Comparison of ENCODE assay signal across 1 cellular context in the genomic region with DNA sequence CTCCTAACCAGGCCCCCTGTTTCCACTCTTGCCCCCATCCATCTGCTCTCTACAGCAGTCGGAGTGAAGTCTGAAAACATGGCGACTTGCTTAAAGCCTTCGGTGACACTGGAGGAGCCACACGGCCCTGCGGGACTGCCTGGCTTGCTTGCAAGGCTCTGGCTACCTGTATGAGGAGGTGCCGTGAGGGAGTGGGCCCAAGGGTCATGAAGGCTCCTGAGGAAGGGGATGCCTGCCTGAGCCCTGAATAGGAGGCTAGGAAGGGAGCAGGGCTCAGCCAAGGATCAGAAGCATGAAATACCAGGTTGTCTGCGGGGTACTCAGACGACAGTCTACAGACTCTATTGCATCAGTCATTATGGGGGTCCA.
TF ChIP-seq lines count a peak whose summit lies in the region.

No MANE protein-coding gene starts in this region.

TF ChIP-seq in liver, 16 proteins besides CTCF, POLR2A, EP300 and RAD21:
- TF ChIP-seq, protein P1, sequence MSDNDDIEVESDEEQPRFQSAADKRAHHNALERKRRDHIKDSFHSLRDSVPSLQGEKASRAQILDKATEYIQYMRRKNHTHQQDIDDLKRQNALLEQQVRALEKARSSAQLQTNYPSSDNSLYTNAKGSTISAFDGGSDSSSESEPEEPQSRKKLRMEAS (IDR thresholded peaks at IDR 0.05) = no peak
- TF ChIP-seq, protein P2, sequence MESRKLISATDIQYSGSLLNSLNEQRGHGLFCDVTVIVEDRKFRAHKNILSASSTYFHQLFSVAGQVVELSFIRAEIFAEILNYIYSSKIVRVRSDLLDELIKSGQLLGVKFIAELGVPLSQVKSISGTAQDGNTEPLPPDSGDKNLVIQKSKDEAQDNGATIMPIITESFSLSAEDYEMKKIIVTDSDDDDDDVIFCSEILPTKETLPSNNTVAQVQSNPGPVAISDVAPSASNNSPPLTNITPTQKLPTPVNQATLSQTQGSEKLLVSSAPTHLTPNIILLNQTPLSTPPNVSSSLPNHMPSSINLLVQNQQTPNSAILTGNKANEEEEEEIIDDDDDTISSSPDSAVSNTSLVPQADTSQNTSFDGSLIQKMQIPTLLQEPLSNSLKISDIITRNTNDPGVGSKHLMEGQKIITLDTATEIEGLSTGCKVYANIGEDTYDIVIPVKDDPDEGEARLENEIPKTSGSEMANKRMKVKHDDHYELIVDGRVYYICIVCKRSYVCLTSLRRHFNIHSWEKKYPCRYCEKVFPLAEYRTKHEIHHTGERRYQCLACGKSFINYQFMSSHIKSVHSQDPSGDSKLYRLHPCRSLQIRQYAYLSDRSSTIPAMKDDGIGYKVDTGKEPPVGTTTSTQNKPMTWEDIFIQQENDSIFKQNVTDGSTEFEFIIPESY (IDR thresholded peaks at IDR 0.05) = no peak
- TF ChIP-seq GABPA (IDR thresholded peaks at IDR 0.05 in 1 of 2, conservative IDR thresholded peaks at IDR 0.05 in 1 of 2) (no peak), RXRA (IDR thresholded peaks at IDR 0.05) (no peak), HNF4A (conservative IDR thresholded peaks at IDR 0.05) (no peak), FOXA2 (IDR thresholded peaks at IDR 0.05) (no peak), NR2F2 (IDR thresholded peaks at IDR 0.05) (no peak), EGR1 (IDR thresholded peaks at IDR 0.05; ENCODE audit: low read depth in 2 of 2) (no peak), SP1 (IDR thresholded peaks at IDR 0.05) (no peak), JUND (IDR thresholded peaks at IDR 0.05) (no peak), FOXA1 (IDR thresholded peaks at IDR 0.05) (no peak), TAF1 (conservative IDR thresholded peaks at IDR 0.05) (no peak), YY1 (IDR thresholded peaks at IDR 0.05) (no peak), HNF4G (IDR thresholded peaks at IDR 0.05) (no peak)
- TF ChIP-seq, protein P3, sequence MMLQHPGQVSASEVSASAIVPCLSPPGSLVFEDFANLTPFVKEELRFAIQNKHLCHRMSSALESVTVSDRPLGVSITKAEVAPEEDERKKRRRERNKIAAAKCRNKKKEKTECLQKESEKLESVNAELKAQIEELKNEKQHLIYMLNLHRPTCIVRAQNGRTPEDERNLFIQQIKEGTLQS (IDR thresholded peaks at IDR 0.05) = no peak
- TF ChIP-seq, protein P4, sequence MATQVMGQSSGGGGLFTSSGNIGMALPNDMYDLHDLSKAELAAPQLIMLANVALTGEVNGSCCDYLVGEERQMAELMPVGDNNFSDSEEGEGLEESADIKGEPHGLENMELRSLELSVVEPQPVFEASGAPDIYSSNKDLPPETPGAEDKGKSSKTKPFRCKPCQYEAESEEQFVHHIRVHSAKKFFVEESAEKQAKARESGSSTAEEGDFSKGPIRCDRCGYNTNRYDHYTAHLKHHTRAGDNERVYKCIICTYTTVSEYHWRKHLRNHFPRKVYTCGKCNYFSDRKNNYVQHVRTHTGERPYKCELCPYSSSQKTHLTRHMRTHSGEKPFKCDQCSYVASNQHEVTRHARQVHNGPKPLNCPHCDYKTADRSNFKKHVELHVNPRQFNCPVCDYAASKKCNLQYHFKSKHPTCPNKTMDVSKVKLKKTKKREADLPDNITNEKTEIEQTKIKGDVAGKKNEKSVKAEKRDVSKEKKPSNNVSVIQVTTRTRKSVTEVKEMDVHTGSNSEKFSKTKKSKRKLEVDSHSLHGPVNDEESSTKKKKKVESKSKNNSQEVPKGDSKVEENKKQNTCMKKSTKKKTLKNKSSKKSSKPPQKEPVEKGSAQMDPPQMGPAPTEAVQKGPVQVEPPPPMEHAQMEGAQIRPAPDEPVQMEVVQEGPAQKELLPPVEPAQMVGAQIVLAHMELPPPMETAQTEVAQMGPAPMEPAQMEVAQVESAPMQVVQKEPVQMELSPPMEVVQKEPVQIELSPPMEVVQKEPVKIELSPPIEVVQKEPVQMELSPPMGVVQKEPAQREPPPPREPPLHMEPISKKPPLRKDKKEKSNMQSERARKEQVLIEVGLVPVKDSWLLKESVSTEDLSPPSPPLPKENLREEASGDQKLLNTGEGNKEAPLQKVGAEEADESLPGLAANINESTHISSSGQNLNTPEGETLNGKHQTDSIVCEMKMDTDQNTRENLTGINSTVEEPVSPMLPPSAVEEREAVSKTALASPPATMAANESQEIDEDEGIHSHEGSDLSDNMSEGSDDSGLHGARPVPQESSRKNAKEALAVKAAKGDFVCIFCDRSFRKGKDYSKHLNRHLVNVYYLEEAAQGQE (IDR thresholded peaks at IDR 0.05) = no peak
TF ChIP-seq in liver: peak in this region for 0.
